17 cellular contexts compared by ENCODE assay signal in the genomic region with DNA sequence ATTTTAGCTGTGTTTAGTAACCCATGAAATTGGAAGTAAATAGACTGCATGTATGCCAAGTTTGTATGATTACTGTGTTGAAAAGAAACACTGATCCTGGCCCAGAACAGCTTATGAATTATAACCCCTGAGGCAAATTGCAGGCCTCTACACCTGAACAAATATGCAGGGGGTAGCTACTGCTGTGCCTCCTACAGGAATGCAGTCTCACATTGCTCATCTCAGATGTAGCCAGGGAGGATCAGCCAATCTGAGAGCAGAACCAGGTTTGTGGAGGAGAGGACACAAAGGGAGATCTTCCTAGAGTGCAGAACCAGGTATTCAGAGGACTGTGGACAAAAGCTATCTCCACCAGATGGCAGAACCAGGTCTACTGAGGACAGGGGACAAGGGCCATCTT.
DNase-seq lines count a peak whose midpoint lies in the region; ATAC-seq, FAIRE-seq and TF ChIP-seq lines count a peak whose summit lies in the region.
"Had no signal": no experiment of that assay in that cellular context is flagged by ENCODE, and none has a peak within 500 bp of the region (broad histone marks: within the 10 kb centered on the region; RNA-seq: fewer than 3 reads in every experiment).

No MANE protein-coding gene starts in this region.

- no peaks in the 10 kb centered on the region for H3K4me1 ChIP-seq in Karpas-422 (ENCODE audit: low read length)

- H3K4me3 ChIP-seq in bronchial epithelial cell (ENCODE audit: low read depth, low read length) (no peak overlapping the region), H7 (ENCODE audit: insufficient read depth, low read depth, low read length) (no peak overlapping the region), Karpas-422 (ENCODE audit: low read length) (no peak overlapping the region)
- H3K4me3 ChIP-seq: GM12878, GM23338 had no signal

- no peak overlapping the region for H3K27ac Mint-ChIP-seq in stimulated activated effector memory CD8-positive, alpha-beta T cell treated with anti-CD3 and anti-CD28 coated beads, Interleukin-12 subunit alpha, Interleukin-12 subunit beta, amount 100 ng/mL, for 72 hours
- H3K27ac Mint-ChIP-seq: CD14-positive monocyte, GM23338 had no signal

- TF ChIP-seq CTCF in bronchial epithelial cell (IDR thresholded peaks at IDR 0.05; ENCODE audit: insufficient read depth, low read length, severe bottlenecking) (no peak), omental fat pad (IDR thresholded peaks at IDR 0.05) (no peak)

- no peaks in the 10 kb centered on the region for H3K9me2 ChIP-seq in Karpas-422 (replicated peaks; ENCODE audit: insufficient read depth, low read length)

- no peaks in the 10 kb centered on the region for H3K36me3 Mint-ChIP-seq in stimulated activated effector memory CD8-positive, alpha-beta T cell treated with anti-CD3 and anti-CD28 coated beads, Interleukin-12 subunit alpha, Interleukin-12 subunit beta, amount 100 ng/mL, for 72 hours
- H3K36me3 Mint-ChIP-seq: CD14-positive monocyte had no signal

- no peak overlapping the region for H3K4me2 ChIP-seq in Karpas-422 (ENCODE audit: low read depth, low read length, poor library complexity, severe bottlenecking)
- H3K4me2 ChIP-seq: GM23338 had no signal

- no peaks in the 10 kb centered on the region for H3K9me3 ChIP-seq in Karpas-422 (ENCODE audit: low read length)

- peak in 2 of 3 experiments; percentile 23 to 67 for DNase-seq in NCI-H1417 (lab: John Stamatoyannopoulos, UW)
- DNase-seq in NCI-H1417 treated with DMSO at 0.1 percent for 48 hours (lab: John Stamatoyannopoulos, UW): no peak
- peak; percentile 93 for DNase-seq in NCI-H69 (lab: John Stamatoyannopoulos, UW)
- peak; percentile 74 for DNase-seq in bronchial epithelial cell (ENCODE audit: low read depth)
- DNase-seq in stimulated activated effector memory CD8-positive, alpha-beta T cell treated with anti-CD3 and anti-CD28 coated beads, Interleukin-12 subunit alpha, Interleukin-12 subunit beta, amount 100 ng/mL, for 72 hours (ENCODE audit: low spot score in 2 of 2): no peak
- DNase-seq in H7: no peak
- no peak for DNase-seq in Karpas-422
- DNase-seq in omental fat pad (ENCODE audit: low spot score): no peak
- DNase-seq: 8988T, DMS153, EL, KG1, NCI-H1436 treated with DMSO at 0.1 percent for 48 hours, NCI-H774 had no signal

- no peaks in the 10 kb centered on the region for H4K20me1 ChIP-seq in Karpas-422 (ENCODE audit: insufficient read depth, low read depth, low read length)

- H3K27me3 ChIP-seq in bronchial epithelial cell (ENCODE audit: control insufficient read depth, insufficient read depth, low read length) (no peaks in the 10 kb centered on the region), H7 (ENCODE audit: control insufficient read depth, insufficient read depth, low read length) (no peaks in the 10 kb centered on the region), Karpas-422 (ENCODE audit: low read length) (no peaks in the 10 kb centered on the region)

- H2AFZ ChIP-seq in Karpas-422 (ENCODE audit: low read length): no peak overlapping the region

- no peak for FAIRE-seq in bronchial epithelial cell (lab: Jason Lieb, UNC)
- FAIRE-seq: GM12878 had no signal

- ATAC-seq in stimulated activated effector memory CD8-positive, alpha-beta T cell treated with anti-CD3 and anti-CD28 coated beads, Interleukin-12 subunit alpha, Interleukin-12 subunit beta, amount 100 ng/mL, for 72 hours: peak; percentile 45
- ATAC-seq in omental fat pad (ENCODE audit: low FRiP score): no peak
- ATAC-seq: GM12878, GM23338 had no signal

- no peak overlapping the region for H3K9ac ChIP-seq in Karpas-422 (ENCODE audit: low read length)

- H3K4me1 Mint-ChIP-seq in stimulated activated effector memory CD8-positive, alpha-beta T cell treated with anti-CD3 and anti-CD28 coated beads, Interleukin-12 subunit alpha, Interleukin-12 subunit beta, amount 100 ng/mL, for 72 hours: no peaks in the 10 kb centered on the region
- H3K4me1 Mint-ChIP-seq: CD14-positive monocyte, GM23338 had no signal

- H3K36me3 ChIP-seq in bronchial epithelial cell (ENCODE audit: control insufficient read depth, insufficient read depth, low read length) (no peaks in the 10 kb centered on the region), H7 (replicated peaks; ENCODE audit: control insufficient read depth, insufficient read depth, low read length) (no peaks in the 10 kb centered on the region), Karpas-422 (ENCODE audit: insufficient read depth, low read length) (no peaks in the 10 kb centered on the region)

- H3K79me2 ChIP-seq in Karpas-422 (ENCODE audit: low read length): no peaks in the 10 kb centered on the region

- H3K27ac ChIP-seq in Karpas-422 (ENCODE audit: low read length): no peak overlapping the region

- no peaks in the 10 kb centered on the region for H3K9me3 Mint-ChIP-seq in stimulated activated effector memory CD8-positive, alpha-beta T cell treated with anti-CD3 and anti-CD28 coated beads, Interleukin-12 subunit alpha, Interleukin-12 subunit beta, amount 100 ng/mL, for 72 hours
- H3K9me3 Mint-ChIP-seq: GM23338 had no signal

- no peak overlapping the region for H3K4me3 Mint-ChIP-seq in stimulated activated effector memory CD8-positive, alpha-beta T cell treated with anti-CD3 and anti-CD28 coated beads, Interleukin-12 subunit alpha, Interleukin-12 subunit beta, amount 100 ng/mL, for 72 hours
- H3K4me3 Mint-ChIP-seq: CD14-positive monocyte, GM23338 had no signal

Comparison
In these comparisons a context has a peak if more than half of its experiments do, and no peak if none do; other contexts are left out.
1. DNase-seq: peak in NCI-H1417 (2 of 3), NCI-H69 (single experiment) and bronchial epithelial cell (single experiment); none in NCI-H1417 treated with DMSO at 0.1 percent for 48 hours (single experiment), stimulated activated effector memory CD8-positive, alpha-beta T cell treated with anti-CD3 and anti-CD28 coated beads, Interleukin-12 subunit alpha, Interleukin-12 subunit beta, amount 100 ng/mL, for 72 hours (0 of 2), H7 (single experiment), Karpas-422 (single experiment) and omental fat pad (single experiment).